Comparison of ENCODE assay signal across 1 cellular context in the genomic region with DNA sequence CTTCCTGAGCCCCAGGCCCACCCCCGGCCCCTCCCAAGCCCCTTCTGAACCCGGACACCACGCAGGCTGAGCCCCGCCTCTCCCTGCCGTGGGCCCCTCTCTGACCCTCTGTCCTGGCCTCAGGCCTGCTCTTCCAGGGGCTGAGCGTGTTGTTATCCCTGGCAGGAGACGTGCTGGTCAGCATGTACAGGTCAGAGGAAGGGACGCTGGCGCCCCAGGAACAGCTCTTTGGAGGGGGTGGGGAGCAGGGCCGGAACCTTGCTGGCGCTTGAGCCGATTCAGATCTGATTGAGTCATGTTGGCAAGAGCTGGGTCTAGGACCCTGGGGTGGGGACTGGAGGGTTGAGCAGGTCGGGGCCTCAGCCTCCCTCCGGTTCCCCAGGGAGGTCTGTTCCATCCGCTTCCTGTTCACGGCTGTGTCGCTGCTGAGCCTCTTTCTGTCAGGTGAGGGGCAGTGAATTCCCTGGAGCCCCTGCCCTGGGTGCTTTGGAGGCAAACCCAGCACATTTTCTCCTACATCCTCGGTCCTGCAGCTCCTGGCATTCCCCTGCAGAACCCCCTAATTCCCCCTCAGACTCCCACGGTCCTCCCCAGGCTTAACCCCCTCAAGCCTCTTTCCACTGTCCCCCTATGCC.
TF ChIP-seq lines count a peak whose summit lies in the region.

No MANE protein-coding gene starts in this region.

TF ChIP-seq in HepG2, 621 proteins besides CTCF, POLR2A, EP300 and RAD21 (continued from another document and continues in another):
- TF ChIP-seq, protein P1, sequence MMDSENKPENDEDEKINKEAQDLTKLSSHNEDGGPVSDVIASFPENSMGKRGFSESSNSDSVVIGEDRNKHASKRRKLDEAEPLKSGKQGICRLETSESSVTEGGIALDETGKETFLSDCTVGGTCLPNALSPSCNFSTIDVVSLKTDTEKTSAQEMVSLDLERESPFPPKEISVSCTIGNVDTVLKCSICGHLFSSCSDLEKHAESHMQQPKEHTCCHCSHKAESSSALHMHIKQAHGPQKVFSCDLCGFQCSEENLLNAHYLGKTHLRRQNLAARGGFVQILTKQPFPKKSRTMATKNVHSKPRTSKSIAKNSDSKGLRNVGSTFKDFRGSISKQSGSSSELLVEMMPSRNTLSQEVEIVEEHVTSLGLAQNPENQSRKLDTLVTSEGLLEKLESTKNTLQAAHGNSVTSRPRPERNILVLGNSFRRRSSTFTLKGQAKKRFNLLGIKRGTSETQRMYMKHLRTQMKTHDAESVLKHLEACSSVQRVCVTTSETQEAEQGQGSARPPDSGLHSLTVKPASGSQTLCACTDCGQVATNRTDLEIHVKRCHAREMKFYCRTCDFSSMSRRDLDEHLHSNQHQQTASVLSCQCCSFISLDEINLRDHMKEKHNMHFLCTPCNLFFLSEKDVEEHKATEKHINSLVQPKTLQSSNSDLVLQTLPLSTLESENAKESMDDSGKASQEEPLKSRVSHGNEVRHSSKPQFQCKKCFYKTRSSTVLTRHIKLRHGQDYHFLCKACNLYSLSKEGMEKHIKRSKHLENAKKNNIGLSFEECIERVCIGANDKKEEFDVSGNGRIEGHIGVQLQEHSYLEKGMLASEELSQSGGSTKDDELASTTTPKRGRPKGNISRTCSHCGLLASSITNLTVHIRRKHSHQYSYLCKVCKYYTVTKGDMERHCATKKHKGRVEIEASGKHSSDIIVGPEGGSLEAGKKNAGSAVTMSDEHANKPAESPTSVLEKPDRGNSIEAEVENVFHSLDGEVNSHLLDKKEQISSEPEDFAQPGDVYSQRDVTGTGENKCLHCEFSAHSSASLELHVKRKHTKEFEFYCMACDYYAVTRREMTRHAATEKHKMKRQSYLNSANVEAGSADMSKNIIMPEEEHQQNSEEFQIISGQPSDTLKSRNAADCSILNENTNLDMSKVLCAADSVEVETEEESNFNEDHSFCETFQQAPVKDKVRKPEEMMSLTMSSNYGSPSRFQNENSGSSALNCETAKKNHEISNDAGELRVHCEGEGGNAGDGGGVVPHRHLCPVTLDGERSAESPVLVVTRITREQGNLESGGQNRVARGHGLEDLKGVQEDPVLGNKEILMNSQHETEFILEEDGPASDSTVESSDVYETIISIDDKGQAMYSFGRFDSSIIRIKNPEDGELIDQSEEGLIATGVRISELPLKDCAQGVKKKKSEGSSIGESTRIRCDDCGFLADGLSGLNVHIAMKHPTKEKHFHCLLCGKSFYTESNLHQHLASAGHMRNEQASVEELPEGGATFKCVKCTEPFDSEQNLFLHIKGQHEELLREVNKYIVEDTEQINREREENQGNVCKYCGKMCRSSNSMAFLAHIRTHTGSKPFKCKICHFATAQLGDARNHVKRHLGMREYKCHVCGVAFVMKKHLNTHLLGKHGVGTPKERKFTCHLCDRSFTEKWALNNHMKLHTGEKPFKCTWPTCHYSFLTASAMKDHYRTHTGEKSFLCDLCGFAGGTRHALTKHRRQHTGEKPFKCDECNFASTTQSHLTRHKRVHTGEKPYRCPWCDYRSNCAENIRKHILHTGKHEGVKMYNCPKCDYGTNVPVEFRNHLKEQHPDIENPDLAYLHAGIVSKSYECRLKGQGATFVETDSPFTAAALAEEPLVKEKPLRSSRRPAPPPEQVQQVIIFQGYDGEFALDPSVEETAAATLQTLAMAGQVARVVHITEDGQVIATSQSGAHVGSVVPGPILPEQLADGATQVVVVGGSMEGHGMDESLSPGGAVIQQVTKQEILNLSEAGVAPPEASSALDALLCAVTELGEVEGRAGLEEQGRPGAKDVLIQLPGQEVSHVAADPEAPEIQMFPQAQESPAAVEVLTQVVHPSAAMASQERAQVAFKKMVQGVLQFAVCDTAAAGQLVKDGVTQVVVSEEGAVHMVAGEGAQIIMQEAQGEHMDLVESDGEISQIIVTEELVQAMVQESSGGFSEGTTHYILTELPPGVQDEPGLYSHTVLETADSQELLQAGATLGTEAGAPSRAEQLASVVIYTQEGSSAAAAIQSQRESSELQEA (CRISPR knock-in tag; IDR thresholded peaks at IDR 0.05; ENCODE audit: not compliant biosample characterization), result no peak
- TF ChIP-seq KDM2A (CRISPR knock-in tag; IDR thresholded peaks at IDR 0.05; ENCODE audit: borderline replicate concordance, low read depth) (peak; percentile 82; the same call in 1 of the 2 replicates), NFRKB (IDR thresholded peaks at IDR 0.05) (no peak), THYN1 (CRISPR knock-in tag; IDR thresholded peaks at IDR 0.05; ENCODE audit: borderline replicate concordance, low read depth) (0 out of 2 replicates have a peak, but pooled peaks have one; percentile 31), TAF1 (CRISPR knock-in tag; IDR thresholded peaks at IDR 0.05) (no peak), ZNF296 (CRISPR knock-in tag; conservative IDR thresholded peaks at IDR 0.05) (0 out of 2 replicates have a peak, but pooled peaks have one; percentile 85), ZNF75D (CRISPR knock-in tag; IDR thresholded peaks at IDR 0.05; ENCODE audit: borderline replicate concordance) (no peak), ZSCAN21 (CRISPR knock-in tag; IDR thresholded peaks at IDR 0.05; ENCODE audit: borderline replicate concordance) (no peak; the same call in 1 of the 2 replicates), ZNF451 (CRISPR knock-in tag; IDR thresholded peaks at IDR 0.05) (no peak), CREM (IDR thresholded peaks at IDR 0.05) (peak; percentile 71; the same call in 1 of the 2 replicates), CREM (CRISPR knock-in tag; IDR thresholded peaks at IDR 0.05) (no peak; the same call in 1 of the 2 replicates), ETV5 (CRISPR knock-in tag; IDR thresholded peaks at IDR 0.05; ENCODE audit: borderline replicate concordance) (peak; percentile 95), PHF21A (CRISPR knock-in tag; IDR thresholded peaks at IDR 0.05) (peak; percentile 97), SRF (IDR thresholded peaks at IDR 0.05; ENCODE audit: low read depth, low read length) (no peak), CREB1 (IDR thresholded peaks at IDR 0.05) (no peak), CREB1 (CRISPR knock-in tag; IDR thresholded peaks at IDR 0.05) (peak; percentile 47; the same call in 1 of the 2 replicates), PPARG (CRISPR knock-in tag; conservative IDR thresholded peaks at IDR 0.05) (peak; percentile 23; the same call in 1 of the 2 replicates), ZNF773 (CRISPR knock-in tag; IDR thresholded peaks at IDR 0.05; ENCODE audit: borderline replicate concordance) (no peak), KLF16 (CRISPR knock-in tag; IDR thresholded peaks at IDR 0.05) (peak in 1 of 2 experiments; percentile 62; a peak in 1 of 4 replicates), SAP130 (CRISPR knock-in tag; IDR thresholded peaks at IDR 0.05; ENCODE audit: low read depth) (peak; percentile 91), PCBP1 (IDR thresholded peaks at IDR 0.05; ENCODE audit: borderline replicate concordance, low read depth, low read length) (no peak), ZNF44 (CRISPR knock-in tag; IDR thresholded peaks at IDR 0.05) (0 out of 2 replicates have a peak, but pooled peaks have one; percentile 50), JARID2 (CRISPR knock-in tag; IDR thresholded peaks at IDR 0.05; ENCODE audit: insufficient replicate concordance) (peak; percentile 40), TARDBP (CRISPR knock-in tag; IDR thresholded peaks at IDR 0.05) (peak; percentile 89; the same call in 1 of the 2 replicates), ZNF20 (CRISPR knock-in tag; IDR thresholded peaks at IDR 0.05) (no peak; the same call in none of the 2 replicates), ZNF780A (CRISPR knock-in tag; IDR thresholded peaks at IDR 0.05) (no peak), GTF2F1 (IDR thresholded peaks at IDR 0.05; ENCODE audit: low read length) (no peak), TEAD2 (CRISPR knock-in tag; IDR thresholded peaks at IDR 0.05) (no peak)
- TF ChIP-seq, protein P2, sequence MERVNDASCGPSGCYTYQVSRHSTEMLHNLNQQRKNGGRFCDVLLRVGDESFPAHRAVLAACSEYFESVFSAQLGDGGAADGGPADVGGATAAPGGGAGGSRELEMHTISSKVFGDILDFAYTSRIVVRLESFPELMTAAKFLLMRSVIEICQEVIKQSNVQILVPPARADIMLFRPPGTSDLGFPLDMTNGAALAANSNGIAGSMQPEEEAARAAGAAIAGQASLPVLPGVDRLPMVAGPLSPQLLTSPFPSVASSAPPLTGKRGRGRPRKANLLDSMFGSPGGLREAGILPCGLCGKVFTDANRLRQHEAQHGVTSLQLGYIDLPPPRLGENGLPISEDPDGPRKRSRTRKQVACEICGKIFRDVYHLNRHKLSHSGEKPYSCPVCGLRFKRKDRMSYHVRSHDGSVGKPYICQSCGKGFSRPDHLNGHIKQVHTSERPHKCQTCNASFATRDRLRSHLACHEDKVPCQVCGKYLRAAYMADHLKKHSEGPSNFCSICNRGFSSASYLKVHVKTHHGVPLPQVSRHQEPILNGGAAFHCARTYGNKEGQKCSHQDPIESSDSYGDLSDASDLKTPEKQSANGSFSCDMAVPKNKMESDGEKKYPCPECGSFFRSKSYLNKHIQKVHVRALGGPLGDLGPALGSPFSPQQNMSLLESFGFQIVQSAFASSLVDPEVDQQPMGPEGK (CRISPR knock-in tag; IDR thresholded peaks at IDR 0.05), result no peak
- TF ChIP-seq, protein P3, sequence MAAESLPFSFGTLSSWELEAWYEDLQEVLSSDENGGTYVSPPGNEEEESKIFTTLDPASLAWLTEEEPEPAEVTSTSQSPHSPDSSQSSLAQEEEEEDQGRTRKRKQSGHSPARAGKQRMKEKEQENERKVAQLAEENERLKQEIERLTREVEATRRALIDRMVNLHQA (CRISPR knock-in tag; IDR thresholded peaks at IDR 0.05), result peak; percentile 68; the same call in 1 of the 2 replicates
- TF ChIP-seq, protein P4, sequence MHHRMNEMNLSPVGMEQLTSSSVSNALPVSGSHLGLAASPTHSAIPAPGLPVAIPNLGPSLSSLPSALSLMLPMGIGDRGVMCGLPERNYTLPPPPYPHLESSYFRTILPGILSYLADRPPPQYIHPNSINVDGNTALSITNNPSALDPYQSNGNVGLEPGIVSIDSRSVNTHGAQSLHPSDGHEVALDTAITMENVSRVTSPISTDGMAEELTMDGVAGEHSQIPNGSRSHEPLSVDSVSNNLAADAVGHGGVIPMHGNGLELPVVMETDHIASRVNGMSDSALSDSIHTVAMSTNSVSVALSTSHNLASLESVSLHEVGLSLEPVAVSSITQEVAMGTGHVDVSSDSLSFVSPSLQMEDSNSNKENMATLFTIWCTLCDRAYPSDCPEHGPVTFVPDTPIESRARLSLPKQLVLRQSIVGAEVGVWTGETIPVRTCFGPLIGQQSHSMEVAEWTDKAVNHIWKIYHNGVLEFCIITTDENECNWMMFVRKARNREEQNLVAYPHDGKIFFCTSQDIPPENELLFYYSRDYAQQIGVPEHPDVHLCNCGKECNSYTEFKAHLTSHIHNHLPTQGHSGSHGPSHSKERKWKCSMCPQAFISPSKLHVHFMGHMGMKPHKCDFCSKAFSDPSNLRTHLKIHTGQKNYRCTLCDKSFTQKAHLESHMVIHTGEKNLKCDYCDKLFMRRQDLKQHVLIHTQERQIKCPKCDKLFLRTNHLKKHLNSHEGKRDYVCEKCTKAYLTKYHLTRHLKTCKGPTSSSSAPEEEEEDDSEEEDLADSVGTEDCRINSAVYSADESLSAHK (CRISPR knock-in tag; IDR thresholded peaks at IDR 0.05; ENCODE audit: borderline replicate concordance), result 0 out of 2 replicates have a peak, but pooled peaks have one; percentile 38
- TF ChIP-seq, protein P5, sequence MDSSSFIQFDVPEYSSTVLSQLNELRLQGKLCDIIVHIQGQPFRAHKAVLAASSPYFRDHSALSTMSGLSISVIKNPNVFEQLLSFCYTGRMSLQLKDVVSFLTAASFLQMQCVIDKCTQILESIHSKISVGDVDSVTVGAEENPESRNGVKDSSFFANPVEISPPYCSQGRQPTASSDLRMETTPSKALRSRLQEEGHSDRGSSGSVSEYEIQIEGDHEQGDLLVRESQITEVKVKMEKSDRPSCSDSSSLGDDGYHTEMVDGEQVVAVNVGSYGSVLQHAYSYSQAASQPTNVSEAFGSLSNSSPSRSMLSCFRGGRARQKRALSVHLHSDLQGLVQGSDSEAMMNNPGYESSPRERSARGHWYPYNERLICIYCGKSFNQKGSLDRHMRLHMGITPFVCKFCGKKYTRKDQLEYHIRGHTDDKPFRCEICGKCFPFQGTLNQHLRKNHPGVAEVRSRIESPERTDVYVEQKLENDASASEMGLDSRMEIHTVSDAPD (CRISPR knock-in tag; IDR thresholded peaks at IDR 0.05), result no peak; the same call in 1 of the 2 replicates
- TF ChIP-seq, protein P6, sequence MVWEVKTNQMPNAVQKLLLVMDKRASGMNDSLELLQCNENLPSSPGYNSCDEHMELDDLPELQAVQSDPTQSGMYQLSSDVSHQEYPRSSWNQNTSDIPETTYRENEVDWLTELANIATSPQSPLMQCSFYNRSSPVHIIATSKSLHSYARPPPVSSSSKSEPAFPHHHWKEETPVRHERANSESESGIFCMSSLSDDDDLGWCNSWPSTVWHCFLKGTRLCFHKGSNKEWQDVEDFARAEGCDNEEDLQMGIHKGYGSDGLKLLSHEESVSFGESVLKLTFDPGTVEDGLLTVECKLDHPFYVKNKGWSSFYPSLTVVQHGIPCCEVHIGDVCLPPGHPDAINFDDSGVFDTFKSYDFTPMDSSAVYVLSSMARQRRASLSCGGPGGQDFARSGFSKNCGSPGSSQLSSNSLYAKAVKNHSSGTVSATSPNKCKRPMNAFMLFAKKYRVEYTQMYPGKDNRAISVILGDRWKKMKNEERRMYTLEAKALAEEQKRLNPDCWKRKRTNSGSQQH (CRISPR knock-in tag; IDR thresholded peaks at IDR 0.05; ENCODE audit: low read depth), result peak; percentile 55; the same call in 1 of the 2 replicates
- TF ChIP-seq, protein P7, sequence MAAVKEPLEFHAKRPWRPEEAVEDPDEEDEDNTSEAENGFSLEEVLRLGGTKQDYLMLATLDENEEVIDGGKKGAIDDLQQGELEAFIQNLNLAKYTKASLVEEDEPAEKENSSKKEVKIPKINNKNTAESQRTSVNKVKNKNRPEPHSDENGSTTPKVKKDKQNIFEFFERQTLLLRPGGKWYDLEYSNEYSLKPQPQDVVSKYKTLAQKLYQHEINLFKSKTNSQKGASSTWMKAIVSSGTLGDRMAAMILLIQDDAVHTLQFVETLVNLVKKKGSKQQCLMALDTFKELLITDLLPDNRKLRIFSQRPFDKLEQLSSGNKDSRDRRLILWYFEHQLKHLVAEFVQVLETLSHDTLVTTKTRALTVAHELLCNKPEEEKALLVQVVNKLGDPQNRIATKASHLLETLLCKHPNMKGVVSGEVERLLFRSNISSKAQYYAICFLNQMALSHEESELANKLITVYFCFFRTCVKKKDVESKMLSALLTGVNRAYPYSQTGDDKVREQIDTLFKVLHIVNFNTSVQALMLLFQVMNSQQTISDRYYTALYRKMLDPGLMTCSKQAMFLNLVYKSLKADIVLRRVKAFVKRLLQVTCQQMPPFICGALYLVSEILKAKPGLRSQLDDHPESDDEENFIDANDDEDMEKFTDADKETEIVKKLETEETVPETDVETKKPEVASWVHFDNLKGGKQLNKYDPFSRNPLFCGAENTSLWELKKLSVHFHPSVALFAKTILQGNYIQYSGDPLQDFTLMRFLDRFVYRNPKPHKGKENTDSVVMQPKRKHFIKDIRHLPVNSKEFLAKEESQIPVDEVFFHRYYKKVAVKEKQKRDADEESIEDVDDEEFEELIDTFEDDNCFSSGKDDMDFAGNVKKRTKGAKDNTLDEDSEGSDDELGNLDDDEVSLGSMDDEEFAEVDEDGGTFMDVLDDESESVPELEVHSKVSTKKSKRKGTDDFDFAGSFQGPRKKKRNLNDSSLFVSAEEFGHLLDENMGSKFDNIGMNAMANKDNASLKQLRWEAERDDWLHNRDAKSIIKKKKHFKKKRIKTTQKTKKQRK (IDR thresholded peaks at IDR 0.05; ENCODE audit: low read length), result no peak
- TF ChIP-seq, protein P8, sequence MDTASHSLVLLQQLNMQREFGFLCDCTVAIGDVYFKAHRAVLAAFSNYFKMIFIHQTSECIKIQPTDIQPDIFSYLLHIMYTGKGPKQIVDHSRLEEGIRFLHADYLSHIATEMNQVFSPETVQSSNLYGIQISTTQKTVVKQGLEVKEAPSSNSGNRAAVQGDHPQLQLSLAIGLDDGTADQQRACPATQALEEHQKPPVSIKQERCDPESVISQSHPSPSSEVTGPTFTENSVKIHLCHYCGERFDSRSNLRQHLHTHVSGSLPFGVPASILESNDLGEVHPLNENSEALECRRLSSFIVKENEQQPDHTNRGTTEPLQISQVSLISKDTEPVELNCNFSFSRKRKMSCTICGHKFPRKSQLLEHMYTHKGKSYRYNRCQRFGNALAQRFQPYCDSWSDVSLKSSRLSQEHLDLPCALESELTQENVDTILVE (CRISPR knock-in tag; IDR thresholded peaks at IDR 0.05), result no peak; the same call in 1 of the 2 replicates
